31 cellular contexts compared by ENCODE assay signal in genomic region chr4:1902243-1902642, GRCh38.
"Had no signal": no experiment of that assay in that cellular context is flagged by ENCODE, and none has a peak within 500 bp of the region (broad histone marks: within the 10 kb centered on the region; RNA-seq: fewer than 3 reads in every experiment).

No MANE protein-coding gene starts in this region.

- ATAC-seq: activated CD4-positive, CD25-positive, alpha-beta regulatory T cell treated with anti-CD3 and anti-CD28 coated beads, Interleukin-2, amount 50 U/mL, for 24 hours; activated CD8-positive, alpha-beta memory T cell treated with anti-CD3 and anti-CD28 coated beads, Interleukin-2, amount 10 ng/mL, durations not matched to agents 7 days and 5 days; Right ventricle myocardium inferior had no signal

- H3K27ac Mint-ChIP-seq: activated CD8-positive, alpha-beta memory T cell treated with anti-CD3 and anti-CD28 coated beads, Interleukin-2, amount 10 ng/mL, durations not matched to agents 7 days and 5 days; activated naive CD4-positive, alpha-beta T cell treated with anti-CD3 and anti-CD28 coated beads, Interleukin-2, amount 50 U/mL, for 24 hours; activated naive CD8-positive, alpha-beta T cell treated with anti-CD3 and anti-CD28 coated beads, Interleukin-2, amount 10 ng/mL, durations not matched to agents 7 days and 5 days had no signal

- H3K4me3 Mint-ChIP-seq: activated CD4-positive, alpha-beta memory T cell treated with anti-CD3 and anti-CD28 coated beads, Interleukin-2, amount 10 ng/mL, durations not matched to agents 7 days and 5 days; activated CD4-positive, alpha-beta T cell treated with anti-CD3 and anti-CD28 coated beads for 36 hours; activated CD8-positive, alpha-beta memory T cell treated with anti-CD3 and anti-CD28 coated beads, Interleukin-2, amount 10 ng/mL, durations not matched to agents 7 days and 5 days; activated naive CD4-positive, alpha-beta T cell treated with anti-CD3 and anti-CD28 coated beads, Interleukin-2, amount 50 U/mL, for 24 hours; activated naive CD8-positive, alpha-beta T cell treated with anti-CD3 and anti-CD28 coated beads, Interleukin-2, amount 10 ng/mL, durations not matched to agents 7 days and 5 days; central memory CD8-positive, alpha-beta T cell had no signal

- H3K9me3 Mint-ChIP-seq: activated CD4-positive, alpha-beta memory T cell treated with anti-CD3 and anti-CD28 coated beads, Interleukin-2, amount 10 ng/mL, durations not matched to agents 7 days and 5 days; activated naive CD4-positive, alpha-beta T cell treated with anti-CD3 and anti-CD28 coated beads, Interleukin-2, amount 50 U/mL, for 24 hours; activated naive CD8-positive, alpha-beta T cell treated with anti-CD3 and anti-CD28 coated beads, Interleukin-2, amount 10 ng/mL, durations not matched to agents 7 days and 5 days; activated T-helper 2 cell treated with anti-CD3 and anti-CD28 coated beads, Interferon-gamma antibody, Interleukin-2, Interleukin-4, amounts not matched to agents 10 μg/mL and 5 μg/mL and 100 μg/mL, durations not matched to agents 14 hours and 24 hours and 36 hours; central memory CD8-positive, alpha-beta T cell had no signal

- H3K4me3 ChIP-seq: ascending aorta, cardiac muscle cell, PC-9 had no signal

- H3K27me3 Mint-ChIP-seq: activated CD4-positive, alpha-beta memory T cell treated with anti-CD3 and anti-CD28 coated beads, Interleukin-2, amount 10 ng/mL, durations not matched to agents 7 days and 5 days; activated CD4-positive, alpha-beta T cell treated with anti-CD3 and anti-CD28 coated beads for 36 hours; activated CD8-positive, alpha-beta memory T cell treated with anti-CD3 and anti-CD28 coated beads, Interleukin-2, amount 10 ng/mL, durations not matched to agents 7 days and 5 days; activated naive CD4-positive, alpha-beta T cell treated with anti-CD3 and anti-CD28 coated beads, Interleukin-2, amount 50 U/mL, for 24 hours; activated naive CD8-positive, alpha-beta T cell treated with anti-CD3 and anti-CD28 coated beads, Interleukin-2, amount 10 ng/mL, durations not matched to agents 7 days and 5 days; central memory CD8-positive, alpha-beta T cell had no signal

- H3K9me3 ChIP-seq: ascending aorta had no signal

- H3K27ac ChIP-seq: ascending aorta, PC-9 had no signal

- H3K4me1 ChIP-seq: ascending aorta had no signal

- DNase-seq: activated CD4-positive, alpha-beta memory T cell treated with anti-CD3 and anti-CD28 coated beads, Interleukin-2, amount 10 ng/mL, durations not matched to agents 7 days and 5 days; activated CD4-positive, alpha-beta T cell treated with anti-CD3 and anti-CD28 coated beads, Interleukin-2, amount 50 U/mL, for 1 hour; activated CD8-positive, alpha-beta memory T cell treated with anti-CD3 and anti-CD28 coated beads for 24 hours; activated CD8-positive, alpha-beta memory T cell treated with anti-CD3 and anti-CD28 coated beads, Interleukin-2, amount 10 ng/mL, durations not matched to agents 7 days and 5 days; activated CD8-positive, alpha-beta memory T cell treated with anti-CD3 and anti-CD28 coated beads, Interleukin-2, amount 50 U/mL, for 48 hours; activated naive CD8-positive, alpha-beta T cell treated with anti-CD3 and anti-CD28 coated beads, Interleukin-2, amount 10 ng/mL, durations not matched to agents 7 days and 5 days; amygdala; IMR-90; Karpas-422; KBM-7; NCI-H1105; NCI-H1417 treated with DMSO at 0.1 percent for 48 hours; NCI-H187 treated with DMSO at 0.1 percent for 48 hours; NCI-H2081; NCI-H2171 treated with DMSO at 0.1 percent for 48 hours; NCI-H226; NCI-H446 treated with DMSO at 0.1 percent for 48 hours; NCI-H524 treated with DMSO at 0.1 percent for 48 hours; PC-9; SW 1271; T-helper 1 cell; T-helper 2 cell; T-helper 9 cell had no signal
